Comparison of ENCODE assay signal across 11 cellular contexts in genomic region chr16:85686912-85687591, GRCh38. TPM values are rescaled to one million over a fixed set of nuclear protein-coding genes. Genes with fewer than 3 reads are reported as not detected.
DNase-seq lines count a peak whose midpoint lies in the region; ATAC-seq and TF ChIP-seq lines count a peak whose summit lies in the region.
"Had no signal": no experiment of that assay in that cellular context is flagged by ENCODE, and none has a peak within 500 bp of the region (broad histone marks: within the 10 kb centered on the region; RNA-seq: fewer than 3 reads in every experiment).

No MANE protein-coding gene starts in this region.

- H3K4me3 ChIP-seq in GM06990 (replicated peaks; ENCODE audit: low read depth, low read length) (peak overlapping the region; percentile 80), SU-DHL-6 (ENCODE audit: insufficient read depth, low read length, poor library complexity, severe bottlenecking) (peak overlapping the region; percentile 73)

- H3K36me3 ChIP-seq in GM06990 (ENCODE audit: control insufficient read depth, insufficient read depth, low read length) (peaks cover 2% of the 10 kb centered on the region), SU-DHL-6 (ENCODE audit: low read length) (no peaks in the 10 kb centered on the region)

- H2AFZ ChIP-seq in SU-DHL-6 (ENCODE audit: low read depth, low read length, severe bottlenecking): no peak overlapping the region

- H3K27me3 ChIP-seq in GM06990 (replicated peaks; ENCODE audit: control insufficient read depth, insufficient read depth, low read length) (no peaks in the 10 kb centered on the region), SU-DHL-6 (ENCODE audit: low read length) (no peaks in the 10 kb centered on the region)

- H3K27ac ChIP-seq in 22Rv1 (0 out of 2 replicates have a peak overlapping the region, but pooled peaks have one; percentile 75), SU-DHL-6 (ENCODE audit: low read depth, low read length) (peak overlapping the region; percentile 77)
- H3K27ac ChIP-seq: WERI-Rb-1 had no signal

- H3K9me3 ChIP-seq in SU-DHL-6 (ENCODE audit: insufficient read depth, low read length): no peaks in the 10 kb centered on the region

- DNase-seq in GM06990 (ENCODE audit: extremely low read depth, insufficient read length): peak; percentile 77
- peak; percentile 45 for DNase-seq in germinal center (ENCODE audit: low spot score)
- DNase-seq in H4 (ENCODE audit: low spot score): no peak
- DNase-seq in GM20000 (ENCODE audit: low spot score): no peak
- no peak for DNase-seq in EL
- DNase-seq: dermis blood vessel endothelial cell, NCI-H345, WERI-Rb-1 had no signal

- peaks cover 32% of the 10 kb centered on the region for H3F3A ChIP-seq in SU-DHL-6 (ENCODE audit: insufficient read depth)

- no peak for ATAC-seq in GM21619 (IDR thresholded peaks at IDR 0.05; ENCODE audit: unreplicated experiment)

- 0 out of 2 replicates have a peak, but pooled peaks cover 4% of the 10 kb centered on the region for H4K20me1 ChIP-seq in SU-DHL-6 (ENCODE audit: low read depth, low read length)

- H3K4me2 ChIP-seq in SU-DHL-6 (ENCODE audit: low read depth, low read length, poor library complexity, severe bottlenecking): peak overlapping the region; percentile 60

- H3K9me2 ChIP-seq in SU-DHL-6 (replicated peaks; ENCODE audit: insufficient read depth, low read length): no peaks in the 10 kb centered on the region

- no peak for TF ChIP-seq CTCF in 22Rv1 (IDR thresholded peaks at IDR 0.05)
- no peak for TF ChIP-seq CTCF in GM06990 (IDR thresholded peaks at IDR 0.05; ENCODE audit: insufficient read depth, low read length, poor library complexity, severe bottlenecking)
- no peak for TF ChIP-seq CTCF in SU-DHL-6 (IDR thresholded peaks at IDR 0.05; ENCODE audit: insufficient read depth, low read length, poor library complexity, severe bottlenecking)
- TF ChIP-seq CTCF in GM20000 (IDR thresholded peaks at IDR 0.05; ENCODE audit: extremely low read depth, missing control alignments): no peak

- peaks cover 52% of the 10 kb centered on the region for H3K79me2 ChIP-seq in SU-DHL-6 (ENCODE audit: insufficient read depth, low read length)

- peak overlapping the region; percentile 86 for H3K9ac ChIP-seq in SU-DHL-6 (ENCODE audit: low read length)

RNA-seq across cellular contexts. Expression of gene GINS2, which starts 1.7 kb away (rescaled TPM):
- 50.8 and 58.9 TPM in 2 replicates for total RNA-seq in H4 (2014; rRNA removed; shearing (Covaris generic))

Comparison
In these comparisons a context has a peak if more than half of its experiments do, and no peak if none do; other contexts are left out.
1. DNase-seq: peak in GM06990 (single experiment) and germinal center (single experiment); none in H4 (single experiment), GM20000 (single experiment) and EL (single experiment).